ENCODE assay signal across 13 cellular contexts in genomic region chr22:28903719-28904118, GRCh38. TPM values are rescaled to one million over a fixed set of nuclear protein-coding genes. Genes with fewer than 3 reads are reported as not detected.
DNase-seq lines count a peak whose midpoint lies in the region; ATAC-seq and TF ChIP-seq lines count a peak whose summit lies in the region.
"Had no signal": no experiment of that assay in that cellular context is flagged by ENCODE, and none has a peak within 500 bp of the region (broad histone marks: within the 10 kb centered on the region; RNA-seq: fewer than 3 reads in every experiment).

No MANE protein-coding gene starts in this region.

- TF ChIP-seq POLR2A in HCT116 (IDR thresholded peaks at IDR 0.05; ENCODE audit: borderline replicate concordance, extremely low read depth, insufficient read depth, insufficient read length) (no peak), sigmoid colon (IDR thresholded peaks at IDR 0.05) (no peak)

- TF ChIP-seq RAD21 in HCT116 (IDR thresholded peaks at IDR 0.05; ENCODE audit: low read depth): no peak

- RAD21 ChIA-PET in HCT116 (lab: Charles Lee; ENCODE audit: low non-redundant PET in 1 of 2, low total read pairs in 2 of 2, uncharacterized antibody in 2 of 2, unreplicated experiment in 2 of 2): interaction anchor here in 1 of 2 experiments (0.6 kb wide), 1 partner anchor 48 kb away, joined by 3 read pairs; no protein-coding TSS in a partner anchor

- ATAC-seq in HCT116 (no peak), left lung (peak; percentile 69)
- ATAC-seq: activated CD8-positive, alpha-beta memory T cell treated with anti-CD3 and anti-CD28 coated beads, Interleukin-2, amount 10 ng/mL, durations not matched to agents 7 days and 5 days had no signal

- H3K4me1 ChIP-seq in HCT116 (ENCODE audit: control insufficient read depth in 1 of 2, insufficient read depth in 2 of 2, low read length in 2 of 2): peaks cover 37 to 65% of the 10 kb centered on the region in 2 experiments
- H3K4me1 ChIP-seq in left lung: peaks cover 24 to 28% of the 10 kb centered on the region in 2 donors
- H3K4me1 ChIP-seq in sigmoid colon: peaks cover 0 to 72% (median 58%) of the 10 kb centered on the region in 4 donors

- intact Hi-C loops in HCT116 (cut with micrococcal nuclease): no loop called here
- intact Hi-C loops in dorsolateral prefrontal cortex (cut with DNase I): no loop called here
- intact Hi-C loops in left lung (cut with DNase I): no loop called here
- intact Hi-C loops in sigmoid colon (cut with DNase I): no loop called here

- H3K9ac ChIP-seq in HCT116 (ENCODE audit: low read length): no peak overlapping the region

- TF ChIP-seq EP300 in sigmoid colon (IDR thresholded peaks at IDR 0.05): no peak

- 0 out of 2 replicates have a peak overlapping the region, but pooled peaks have one; percentile 2 for H3K4me2 ChIP-seq in HCT116 (ENCODE audit: low read length)

- H4K20me1 ChIP-seq in HCT116 (ENCODE audit: insufficient read depth): peaks cover 5% of the 10 kb centered on the region; the same call in 1 of the 2 replicates

- TF ChIP-seq CTCF in HCT116 (IDR thresholded peaks at IDR 0.05 in 2 of 3, conservative IDR thresholded peaks at IDR 0.05 in 1 of 3; ENCODE audit: borderline replicate concordance in 1 of 3, insufficient read depth in 1 of 3, low read depth in 2 of 3, low read length in 2 of 3): no peak
- no peak for TF ChIP-seq CTCF in dorsolateral prefrontal cortex (IDR thresholded peaks at IDR 0.05 in 54 of 56, conservative IDR thresholded peaks at IDR 0.05 in 2 of 56; ENCODE audit: low read depth in 1 of 56, partially characterized antibody in 56 of 56)
- TF ChIP-seq CTCF in left lung (IDR thresholded peaks at IDR 0.05): no peak
- no peak for TF ChIP-seq CTCF in sigmoid colon (IDR thresholded peaks at IDR 0.05)

- BruUV-seq in HCT116 (replicated peaks; lab: Mats Ljungman, UMichigan): no TSS peak

- H3K27ac ChIP-seq in HCT116 (ENCODE audit: low read depth, low read length) (peak overlapping the region; percentile 54; the same call in 1 of the 2 replicates), dorsolateral prefrontal cortex (peak overlapping the region in 46 of 59 donors; percentile 6 to 91 (median 61)), left lung (peak overlapping the region; percentile 57 to 62), sigmoid colon (peak overlapping the region; percentile 61 to 81 (median 77))

- no peaks in the 10 kb centered on the region for H3K9me2 ChIP-seq in HCT116 (ENCODE audit: insufficient read depth)

- DNase-seq in HCT116 (ENCODE audit: low read depth, low spot score): no peak
- no peak for DNase-seq in dorsolateral prefrontal cortex
- DNase-seq in left lung: no peak
- peak; percentile 53 for DNase-seq in sigmoid colon
- DNase-seq in SW480 (ENCODE audit: low spot score): no peak
- DNase-seq in COLO668 (lab: John Stamatoyannopoulos, UW; ENCODE audit: unreplicated experiment): no peak
- no peak for DNase-seq in stimulated activated CD4-positive, alpha-beta T cell treated with anti-CD3 and anti-CD28 coated beads, Interleukin-2, amount 100 ng/mL, for 48 hours
- DNase-seq in NCI-H2107 treated with DMSO at 0.1 percent for 48 hours (lab: John Stamatoyannopoulos, UW; ENCODE audit: unreplicated experiment): no peak
- DNase-seq: activated CD8-positive, alpha-beta memory T cell treated with anti-CD3 and anti-CD28 coated beads, Interleukin-2, amount 10 ng/mL, durations not matched to agents 7 days and 5 days; activated naive CD8-positive, alpha-beta T cell treated with anti-CD3 and anti-CD28 coated beads for 36 hours; effector CD4-positive, alpha-beta T cell; spleen had no signal

- H3K9me3 ChIP-seq in HCT116 (ENCODE audit: control insufficient read depth in 1 of 2, insufficient read depth in 1 of 2, low read depth in 1 of 2, low read length in 2 of 2) (no peaks in the 10 kb centered on the region), left lung (no peaks in the 10 kb centered on the region), sigmoid colon (no peaks in the 10 kb centered on the region)
- H3K9me3 ChIP-seq: Peyer's patch, spleen had no signal

- CTCF ChIA-PET in HCT116 (lab: Charles Lee): no interaction called here

- H3K4me3 ChIP-seq in HCT116 (replicated peaks in 1 of 2; ENCODE audit: low read depth in 1 of 2, low read length in 2 of 2) (no peak overlapping the region), dorsolateral prefrontal cortex (no peak overlapping the region), left lung (no peak overlapping the region), sigmoid colon (no peak overlapping the region)
- H3K4me3 ChIP-seq: Peyer's patch, spleen had no signal

- H3K36me3 ChIP-seq in HCT116 (ENCODE audit: control insufficient read depth in 1 of 2, insufficient read depth in 2 of 2, low read length in 2 of 2) (no peaks in the 10 kb centered on the region), left lung (no peaks in the 10 kb centered on the region), sigmoid colon (no peaks in the 10 kb centered on the region)
- H3K36me3 ChIP-seq: Peyer's patch, spleen had no signal

- H2AFZ ChIP-seq in HCT116 (ENCODE audit: low read depth, low read length, poor library complexity, severe bottlenecking): no peak overlapping the region

- H3K79me2 ChIP-seq in HCT116 (ENCODE audit: insufficient read depth, low read length): peaks cover 89% of the 10 kb centered on the region

- H3K27me3 ChIP-seq in HCT116 (ENCODE audit: insufficient read depth, low read length) (no peaks in the 10 kb centered on the region), dorsolateral prefrontal cortex (no peaks in the 10 kb centered on the region), left lung (no peaks in the 10 kb centered on the region), sigmoid colon (no peaks in the 10 kb centered on the region)
- H3K27me3 ChIP-seq: Peyer's patch, spleen had no signal

- POLR2A ChIA-PET in HCT116 (lab: Charles Lee): interaction anchor here (1.2 kb wide), 1 partner anchor 14 kb away, joined by 3 read pairs; no protein-coding TSS in a partner anchor

- 58 to 80% methylated on average over 6 of the region's 6 CpGs for WGBS in sigmoid colon, 2 donors

TF ChIP-seq in HCT116, 20 proteins besides CTCF, POLR2A, EP300 and RAD21 (continues in another document):
- no peak for TF ChIP-seq EZH2phosphoT487 (IDR thresholded peaks at IDR 0.05; ENCODE audit: borderline replicate concordance)
- no peak for TF ChIP-seq ZNF274 (IDR thresholded peaks at IDR 0.05; ENCODE audit: low read depth, low read length)
- TF ChIP-seq JUND (IDR thresholded peaks at IDR 0.05): no peak
- no peak for TF ChIP-seq ATF3 (IDR thresholded peaks at IDR 0.05)
- TF ChIP-seq MAX (IDR thresholded peaks at IDR 0.05): no peak
- no peak for TF ChIP-seq CBX3 (IDR thresholded peaks at IDR 0.05; ENCODE audit: low read depth)
- TF ChIP-seq REST (IDR thresholded peaks at IDR 0.05; ENCODE audit: low read depth): no peak
- TF ChIP-seq SRF (IDR thresholded peaks at IDR 0.05; ENCODE audit: low read depth): no peak
- TF ChIP-seq YY1 (IDR thresholded peaks at IDR 0.05; ENCODE audit: extremely low read depth, insufficient replicate concordance, low read depth, low read length): no peak
- TF ChIP-seq ZFX (IDR thresholded peaks at IDR 0.05): no peak

RNA-seq across cellular contexts. Expression of gene ZNRF3, which starts 20.3 kb away (rescaled TPM):
- total RNA-seq in HCT116 (2021; ENCODE audit: unreplicated experiment) (12.2 TPM), dorsolateral prefrontal cortex (10 to 100 TPM; 13.3 to 65.5 (median 24.6) TPM), left lung (10 to 100 TPM in 1 of 2 donors, 1 to 10 TPM in 1; 8.8 to 13.1 TPM), sigmoid colon (10 to 100 TPM in 2 of 4 donors, 1 to 10 TPM in 2; 8.9 to 13.6 (median 9.7) TPM)
- polyA plus RNA-seq in HCT116 (2012): 6.4 and 6.7 TPM in 2 replicates
- 1 to 10 TPM in 1 of 3 donors, under 1 TPM in 2; 0.23 to 3.9 (median 0.60) TPM for polyA plus RNA-seq in sigmoid colon
